In the genomic region with DNA sequence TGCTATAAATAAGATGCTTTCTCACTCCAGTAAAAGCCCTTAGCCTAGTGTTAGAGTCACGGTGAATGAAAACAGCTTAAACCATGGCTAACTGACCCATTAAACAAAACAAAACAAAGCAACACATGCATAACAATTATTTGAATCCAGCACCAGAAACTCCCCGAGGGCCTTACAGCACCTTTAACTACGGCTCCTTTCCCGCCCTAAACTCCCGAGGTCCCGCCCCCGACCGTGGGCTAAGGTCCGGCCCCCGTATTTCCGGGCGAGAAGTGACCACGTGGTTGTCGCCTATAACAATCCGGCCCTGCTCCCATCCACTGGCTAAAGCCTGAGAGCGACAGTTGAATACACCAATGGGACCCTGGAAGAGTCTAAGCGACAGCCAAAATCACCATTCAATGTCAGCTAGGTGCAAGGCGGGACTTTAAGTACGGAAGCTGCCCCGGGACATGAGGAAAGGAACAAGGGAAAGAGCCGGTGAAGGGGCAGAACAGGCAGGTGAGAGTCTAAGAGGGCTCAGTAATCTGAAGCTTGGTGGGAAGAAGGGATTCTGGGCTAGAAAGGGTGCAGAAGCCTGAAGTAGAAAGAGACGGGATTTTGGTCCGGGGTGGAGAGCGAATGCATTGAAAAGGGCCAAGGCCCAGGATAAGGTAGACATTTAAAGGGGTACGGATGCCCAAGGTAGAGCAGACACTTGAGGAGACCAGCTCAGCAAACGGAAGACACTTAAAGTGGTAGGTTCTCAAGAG, we compare ENCODE assay signal across 8 cellular contexts. TPM values are rescaled to one million over a fixed set of nuclear protein-coding genes. Genes with fewer than 3 reads are reported as not detected.
DNase-seq lines count a peak whose midpoint lies in the region; ATAC-seq and TF ChIP-seq lines count a peak whose summit lies in the region.

FLAD1 (plus strand) TSS at position 448 of the 752 bp plus-strand sequence. CDS start 351 bp downstream, outside the sequence.

- no peaks in the 10 kb centered on the region for H3K9me3 Mint-ChIP-seq in natural killer cell treated with Interleukin-12 subunit alpha and Interleukin-12 subunit beta and Interleukin-15 and Interleukin-18, amount 100 ng/mL, for 72 hours

- peaks cover 6% of the 10 kb centered on the region for H3K36me3 Mint-ChIP-seq in natural killer cell treated with Interleukin-12 subunit alpha and Interleukin-12 subunit beta and Interleukin-15 and Interleukin-18, amount 100 ng/mL, for 72 hours

- H3K4me3 ChIP-seq in HAP-1 (peak within 1 kb of the TSS; percentile 55), MG63 (peak within 1 kb of the TSS; percentile 76), fibroblast of the aortic adventitia (ENCODE audit: low read depth, low read length) (peak within 1 kb of the TSS; percentile 97)

- H3K9ac ChIP-seq in ES-I3 (ENCODE audit: low read depth, low read length): peak within 1 kb of the TSS; percentile 82

- H3K27me3 ChIP-seq in HAP-1 (ENCODE audit: low read depth): no peaks in the 10 kb centered on the region
- no peaks in the 10 kb centered on the region for H3K27me3 ChIP-seq in MG63

- no peak within 1 kb of the TSS for H3K4me3 Mint-ChIP-seq in natural killer cell treated with Interleukin-12 subunit alpha and Interleukin-12 subunit beta and Interleukin-15 and Interleukin-18, amount 100 ng/mL, for 72 hours

- H3K4me1 Mint-ChIP-seq in natural killer cell treated with Interleukin-12 subunit alpha and Interleukin-12 subunit beta and Interleukin-15 and Interleukin-18, amount 100 ng/mL, for 72 hours (ENCODE audit: low read depth in 2 of 2): peaks cover 3 to 5% of the 10 kb centered on the region in 2 donors

- H3K27ac Mint-ChIP-seq in natural killer cell treated with Interleukin-12 subunit alpha and Interleukin-12 subunit beta and Interleukin-15 and Interleukin-18, amount 100 ng/mL, for 72 hours: no peak within 1 kb of the TSS

- peak; percentile 99 for DNase-seq in HAP-1 (ENCODE audit: low spot score in 2 of 2)
- peak; percentile 99 for DNase-seq in MG63
- peak; percentile 100 for DNase-seq in SHP77 (lab: John Stamatoyannopoulos, UW)
- peak; percentile 91 for DNase-seq in activated T-helper 9 cell treated with anti-CD3 and anti-CD28 coated beads, Interleukin-2, amount 50 U/mL, for 16 hours (ENCODE audit: low read depth)
- peak; percentile 100 for DNase-seq in fibroblast of the aortic adventitia (ENCODE audit: low read depth)
- DNase-seq in natural killer cell treated with Interleukin-12 subunit alpha and Interleukin-12 subunit beta and Interleukin-15 and Interleukin-18, amount 100 ng/mL, for 72 hours (ENCODE audit: low spot score): peak; percentile 99
- DNase-seq in stimulated activated naive CD4-positive, alpha-beta T cell treated with Interleukin-2 at 50 U/mL for 16 hours (lab: John Stamatoyannopoulos, UW): peak; percentile 96

- no peak for TF ChIP-seq CTCF in fibroblast of the aortic adventitia (IDR thresholded peaks at IDR 0.05; ENCODE audit: insufficient read depth, low read length)

- no peaks in the 10 kb centered on the region for H3K27me3 Mint-ChIP-seq in natural killer cell treated with Interleukin-12 subunit alpha and Interleukin-12 subunit beta and Interleukin-15 and Interleukin-18, amount 100 ng/mL, for 72 hours

- peak; percentile 100 for ATAC-seq in natural killer cell treated with Interleukin-12 subunit alpha and Interleukin-12 subunit beta and Interleukin-15 and Interleukin-18, amount 100 ng/mL, for 72 hours

- in situ Hi-C loops in HAP-1 (cut with MboI; ENCODE audit: low sequenced_read_pairs): no loop called here

- H3K9me3 ChIP-seq in ES-I3 (ENCODE audit: control insufficient read depth, insufficient read depth, low read length) (no peaks in the 10 kb centered on the region), HAP-1 (no peaks in the 10 kb centered on the region), MG63 (no peaks in the 10 kb centered on the region)

- H3K4me1 ChIP-seq in ES-I3 (ENCODE audit: insufficient read depth, low read length) (peaks cover 9% of the 10 kb centered on the region; the same call in 1 of the 2 replicates), HAP-1 (peaks cover 13% of the 10 kb centered on the region)

- peaks cover 23% of the 10 kb centered on the region for H3K36me3 ChIP-seq in ES-I3 (ENCODE audit: insufficient read depth, low read length)
- H3K36me3 ChIP-seq in HAP-1 (replicated peaks): peaks cover 47% of the 10 kb centered on the region
- H3K36me3 ChIP-seq in MG63: peaks cover 50% of the 10 kb centered on the region

RNA-seq across cellular contexts. Expression of gene FLAD1, which starts in this region (rescaled TPM):
- 39.6 and 49.6 TPM in 2 replicates for total RNA-seq in MG63 (2014; rRNA removed; shearing (Covaris generic); ENCODE audit: low replicate concordance)
- 5.2 and 17.7 TPM in 2 replicates for total RNA-seq in fibroblast of the aortic adventitia (ENCODE audit: low replicate concordance)
- total RNA-seq in natural killer cell treated with Interleukin-12 subunit alpha and Interleukin-12 subunit beta and Interleukin-15 and Interleukin-18, amount 100 ng/mL, for 72 hours: 10 to 100 TPM; 53.1 to 84.2 TPM

Comparison
In these comparisons a context has a peak if more than half of its experiments do, and no peak if none do; other contexts are left out.
1. Peak in every context shown above with its lines: DNase-seq, ATAC-seq and H3K4me3 ChIP-seq.